Comparison of ENCODE assay signal across 29 cellular contexts in genomic region chr7:76368190-76368589, GRCh38. TPM values are rescaled to one million over a fixed set of nuclear protein-coding genes. Genes with fewer than 3 reads are reported as not detected.
"Had no signal": no experiment of that assay in that cellular context is flagged by ENCODE, and none has a peak within 500 bp of the region (broad histone marks: within the 10 kb centered on the region; RNA-seq: fewer than 3 reads in every experiment).

No MANE protein-coding gene starts in this region.

- H3K79me2 ChIP-seq: hepatocyte had no signal

- H3K9me3 ChIP-seq: heart right ventricle, pancreas, prostate gland, suprapubic skin, thoracic aorta, tibial artery, upper lobe of right lung had no signal

- H3K4me3 ChIP-seq: heart right ventricle, hepatocyte, lung, pancreas, prostate gland, skin epidermis, suprapubic skin, thoracic aorta, tibial artery, upper lobe of right lung had no signal

- FAIRE-seq: pancreas, urothelium cell line had no signal

- H3K27me3 ChIP-seq: heart right ventricle, hepatocyte, pancreas, suprapubic skin, tibial artery, upper lobe of right lung had no signal

- H3K4me1 ChIP-seq: pancreas, prostate gland had no signal

- H2AFZ ChIP-seq: hepatocyte had no signal

- H3K36me3 ChIP-seq: heart right ventricle, pancreas, prostate gland, suprapubic skin, thoracic aorta, tibial artery, upper lobe of right lung had no signal

- ATAC-seq: heart right ventricle; left cardiac atrium; left lobe of liver; left ventricle myocardium superior; natural killer cell treated with Interleukin-12 subunit alpha and Interleukin-12 subunit beta and Interleukin-15 and Interleukin-18, amount 100 ng/mL, for 72 hours; pancreas; right cardiac atrium; sciatic nerve; stimulated activated effector memory CD8-positive, alpha-beta T cell treated with anti-CD3 and anti-CD28 coated beads, Interleukin-12 subunit alpha, Interleukin-12 subunit beta, amount 100 ng/mL, for 72 hours; upper lobe of right lung had no signal

- DNase-seq: heart right ventricle; islet precursor cell; kidney glomerular epithelial cell; left cardiac atrium; left ventricle myocardium superior; mesendoderm; naive B cell; nucleus accumbens; retina; right cardiac atrium; stimulated activated CD4-positive, alpha-beta T cell treated with anti-CD3 and anti-CD28 coated beads, Interleukin-4, amount 100 ng/mL, for 24 hours; stimulated activated naive CD4-positive, alpha-beta T cell; tibial artery; trophoblast cell; upper lobe of right lung had no signal

- H3K4me2 ChIP-seq: hepatocyte had no signal

- H3K27ac ChIP-seq: heart right ventricle, hepatocyte, pancreas, prostate gland, skin epidermis, suprapubic skin, thoracic aorta, tibial artery, upper lobe of right lung had no signal

RNA-seq across cellular contexts. Expression of gene SSC4D, which starts 41.3 kb away (rescaled TPM):
- total RNA-seq: mononuclear cell had no signal

RNA-seq across cellular contexts. Expression of gene ZP3, which starts 56.6 kb away (rescaled TPM):
- total RNA-seq: hepatocyte, left ventricle myocardium superior had no signal
- polyA plus RNA-seq: hepatocyte, neural cell had no signal
